In genomic region chr2:7952046-7952445, GRCh38 we compare ENCODE assay signal across 27 cellular contexts.
"Had no signal": no experiment of that assay in that cellular context is flagged by ENCODE, and none has a peak within 500 bp of the region (broad histone marks: within the 10 kb centered on the region; RNA-seq: fewer than 3 reads in every experiment).

No MANE protein-coding gene starts in this region.

- H3K4me1 Mint-ChIP-seq: naive thymus-derived CD8-positive, alpha-beta T cell; stimulated activated effector memory CD8-positive, alpha-beta T cell treated with anti-CD3 and anti-CD28 coated beads, Interleukin-12 subunit alpha, Interleukin-12 subunit beta, amount 100 ng/mL, for 72 hours; stimulated activated naive CD8-positive, alpha-beta T cell treated with anti-CD3 and anti-CD28 coated beads, Interleukin-15, amount 100 ng/mL, for 72 hours had no signal

- H3K4me1 ChIP-seq: left lung, lower lobe of right lung, pancreas, prostate gland, sigmoid colon, spleen, uterus had no signal

- H3K27ac Mint-ChIP-seq: naive thymus-derived CD8-positive, alpha-beta T cell; stimulated activated effector memory CD8-positive, alpha-beta T cell treated with anti-CD3 and anti-CD28 coated beads, Interleukin-12 subunit alpha, Interleukin-12 subunit beta, amount 100 ng/mL, for 72 hours; type B pancreatic cell had no signal

- H3K4me3 ChIP-seq: left lung, lower lobe of right lung, pancreas, prostate gland, sigmoid colon, spleen, tibial nerve, uterus had no signal

- H3K27me3 ChIP-seq: left lung, pancreas, sigmoid colon, tibial nerve, uterus had no signal

- DNase-seq: head of caudate nucleus; hippocampal formation; kidney glomerular epithelial cell; left cardiac atrium; left lung; lower lobe of right lung; mammary epithelial cell; naive thymus-derived CD8-positive, alpha-beta T cell; nephron progenitor cell; occipital lobe; pancreas; posterior cingulate gyrus; retina; right cardiac atrium; sigmoid colon; small intestine; spleen; stimulated activated CD4-positive, alpha-beta T cell treated with anti-CD3 and anti-CD28 coated beads, Interleukin-4, amount 100 ng/mL, for 24 hours; stimulated activated naive CD4-positive, alpha-beta T cell; stimulated activated naive CD8-positive, alpha-beta T cell treated with anti-CD3 and anti-CD28 coated beads, Interleukin-15, amount 100 ng/mL, for 72 hours; substantia nigra; uterus had no signal

- H3K36me3 ChIP-seq: left lung, lower lobe of right lung, neutrophil, pancreas, prostate gland, sigmoid colon, spleen, tibial nerve, uterus had no signal

- H3K36me3 Mint-ChIP-seq: naive thymus-derived CD8-positive, alpha-beta T cell; stimulated activated effector memory CD8-positive, alpha-beta T cell treated with anti-CD3 and anti-CD28 coated beads, Interleukin-12 subunit alpha, Interleukin-12 subunit beta, amount 100 ng/mL, for 72 hours; type B pancreatic cell had no signal

- H3K27ac ChIP-seq: left lung, lower lobe of right lung, neutrophil, pancreas, prostate gland, sigmoid colon, spleen, tibial nerve, uterus had no signal

- H3K4me3 Mint-ChIP-seq: naive thymus-derived CD8-positive, alpha-beta T cell; nephron progenitor cell; stimulated activated effector memory CD8-positive, alpha-beta T cell treated with anti-CD3 and anti-CD28 coated beads, Interleukin-12 subunit alpha, Interleukin-12 subunit beta, amount 100 ng/mL, for 72 hours; stimulated activated naive CD8-positive, alpha-beta T cell treated with anti-CD3 and anti-CD28 coated beads, Interleukin-15, amount 100 ng/mL, for 72 hours; type B pancreatic cell had no signal

- ATAC-seq: left cardiac atrium; left lung; lower lobe of right lung; naive thymus-derived CD8-positive, alpha-beta T cell; pancreas; right cardiac atrium; stimulated activated effector memory CD8-positive, alpha-beta T cell treated with anti-CD3 and anti-CD28 coated beads, Interleukin-12 subunit alpha, Interleukin-12 subunit beta, amount 100 ng/mL, for 72 hours; stimulated activated naive CD8-positive, alpha-beta T cell treated with anti-CD3 and anti-CD28 coated beads, Interleukin-15, amount 100 ng/mL, for 72 hours had no signal

- H3K9me3 Mint-ChIP-seq: naive thymus-derived CD8-positive, alpha-beta T cell; nephron progenitor cell; stimulated activated effector memory CD8-positive, alpha-beta T cell treated with anti-CD3 and anti-CD28 coated beads, Interleukin-12 subunit alpha, Interleukin-12 subunit beta, amount 100 ng/mL, for 72 hours; stimulated activated naive CD8-positive, alpha-beta T cell treated with anti-CD3 and anti-CD28 coated beads, Interleukin-15, amount 100 ng/mL, for 72 hours had no signal

- H3K9me3 ChIP-seq: left lung, lower lobe of right lung, neutrophil, pancreas, prostate gland, sigmoid colon, spleen, tibial nerve, uterus had no signal
